In genomic region chr3:184788751-184789150, GRCh38 we compare ENCODE assay signal across 17 cellular contexts. TPM values are rescaled to one million over a fixed set of nuclear protein-coding genes. Genes with fewer than 3 reads are reported as not detected.
DNase-seq lines count a peak whose midpoint lies in the region; ATAC-seq and TF ChIP-seq lines count a peak whose summit lies in the region.
"Had no signal": no experiment of that assay in that cellular context is flagged by ENCODE, and none has a peak within 500 bp of the region (broad histone marks: within the 10 kb centered on the region; RNA-seq: fewer than 3 reads in every experiment).

No MANE protein-coding gene starts in this region.

- intact Hi-C loops in sciatic nerve (cut with DNase I), result no loop called here

- no peaks in the 10 kb centered on the region for H3K36me3 ChIP-seq in MG63
- H3K36me3 ChIP-seq: brain microvascular endothelial cell, esophagus squamous epithelium, SJSA1, suprapubic skin had no signal

- H3K4me3 ChIP-seq in MG63, result no peak overlapping the region
- no peak overlapping the region for H3K4me3 ChIP-seq in epithelial cell of esophagus (ENCODE audit: low read length)
- H3K4me3 ChIP-seq: esophagus squamous epithelium, SJSA1, suprapubic skin had no signal

- peak; percentile 64 for DNase-seq in EH (ENCODE audit: low read depth)
- DNase-seq in MG63, result peak; percentile 75
- DNase-seq in epithelial cell of esophagus (ENCODE audit: low read depth), result peak; percentile 68
- peak; percentile 10 for DNase-seq in sciatic nerve (ENCODE audit: low spot score)
- DNase-seq in activated CD4-positive, alpha-beta T cell treated with anti-CD3 and anti-CD28 coated beads, Interleukin-2, amount 50 U/mL, for 48 hours, result no peak
- DNase-seq in activated T-cell treated with anti-CD3 and anti-CD28 coated beads for 4 hours, result no peak
- no peak for DNase-seq in HuH-7 (ENCODE audit: low spot score)
- DNase-seq: activated CD4-positive, alpha-beta T cell treated with anti-CD3 and anti-CD28 coated beads for 48 hours; activated naive CD4-positive, alpha-beta T cell treated with anti-CD3 and anti-CD28 coated beads, Interleukin-2, amount 50 U/mL, for 16 hours; brain microvascular endothelial cell; CD8-positive, alpha-beta T cell; esophagus squamous epithelium; naive thymus-derived CD8-positive, alpha-beta T cell; NCI-H1105 treated with DMSO at 0.1 percent for 48 hours; NCI-H2227 treated with DMSO at 0.1 percent for 48 hours had no signal

- H3K27me3 ChIP-seq in MG63, result no peaks in the 10 kb centered on the region
- H3K27me3 ChIP-seq: brain microvascular endothelial cell, SJSA1, suprapubic skin had no signal

- ATAC-seq in sciatic nerve, result no peak
- ATAC-seq: CD8-positive, alpha-beta T cell; naive thymus-derived CD8-positive, alpha-beta T cell had no signal

- no peak for TF ChIP-seq CTCF in epithelial cell of esophagus (IDR thresholded peaks at IDR 0.05; ENCODE audit: insufficient read depth, low read depth, low read length, missing control alignments)

- H3K9me3 ChIP-seq in MG63, result no peaks in the 10 kb centered on the region
- H3K9me3 ChIP-seq: esophagus squamous epithelium, SJSA1, suprapubic skin had no signal

RNA-seq across cellular contexts. Expression of gene VPS8, which starts 23.2 kb away (rescaled TPM):
- total RNA-seq in MG63 (2014; rRNA removed; shearing (Covaris generic); ENCODE audit: low replicate concordance), result 34.6 and 40.1 TPM in 2 replicates
- 86.4 TPM for total RNA-seq in sciatic nerve

Comparison
In these comparisons a context has a peak if more than half of its experiments do, and no peak if none do; other contexts are left out.
1. DNase-seq: peak in EH (single experiment), MG63 (single experiment), epithelial cell of esophagus (single experiment) and sciatic nerve (single experiment); none in activated CD4-positive, alpha-beta T cell treated with anti-CD3 and anti-CD28 coated beads, Interleukin-2, amount 50 U/mL, for 48 hours (0 of 2), activated T-cell treated with anti-CD3 and anti-CD28 coated beads for 4 hours (single experiment) and HuH-7 (single experiment).